ENCODE assay signal across 22 cellular contexts in the genomic region with DNA sequence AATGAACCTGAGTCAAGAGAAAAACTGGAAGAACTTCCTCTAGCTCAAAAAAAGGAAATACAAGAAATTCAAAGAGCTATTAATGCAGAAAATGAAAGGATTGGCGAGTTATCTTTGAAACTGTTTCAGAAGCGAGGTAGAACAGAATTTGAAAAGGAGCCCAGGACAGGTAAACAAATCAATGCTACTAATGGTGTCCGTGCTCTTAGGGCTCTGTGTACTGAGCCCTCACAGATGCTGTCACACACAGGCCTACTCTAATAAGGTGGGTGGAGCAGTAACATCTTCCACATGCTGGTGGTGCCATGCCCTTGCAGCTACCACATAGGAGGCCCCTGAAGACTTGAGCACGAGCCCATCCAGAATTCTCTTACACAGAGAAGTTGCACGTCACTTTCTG. TPM values are rescaled to one million over a fixed set of nuclear protein-coding genes. Genes with fewer than 3 reads are reported as not detected.
DNase-seq lines count a peak whose midpoint lies in the region; ATAC-seq, FAIRE-seq and TF ChIP-seq lines count a peak whose summit lies in the region.
"Had no signal": no experiment of that assay in that cellular context is flagged by ENCODE, and none has a peak within 500 bp of the region (broad histone marks: within the 10 kb centered on the region; RNA-seq: fewer than 3 reads in every experiment).

No MANE protein-coding gene starts in this region.

- no peaks in the 10 kb centered on the region for H3K27me3 Mint-ChIP-seq in chondrocyte (ENCODE audit: low read depth)
- no peaks in the 10 kb centered on the region for H3K27me3 Mint-ChIP-seq in natural killer cell (ENCODE audit: low read depth in 2 of 2)
- H3K27me3 Mint-ChIP-seq: B cell; CD4-positive, alpha-beta T cell had no signal

- H3K4me1 Mint-ChIP-seq in chondrocyte (ENCODE audit: low read depth) (peaks cover 4% of the 10 kb centered on the region), natural killer cell (peaks cover 0 to 5% of the 10 kb centered on the region in 2 donors)
- H3K4me1 Mint-ChIP-seq: B cell had no signal

- TF ChIP-seq CTCF in IMR-90 (conservative IDR thresholded peaks at IDR 0.05; ENCODE audit: low read depth, low read length) (no peak), chondrocyte (IDR thresholded peaks at IDR 0.05) (no peak), natural killer cell (IDR thresholded peaks at IDR 0.05) (no peak)

- H3K4me1 ChIP-seq in IMR-90 (ENCODE audit: control insufficient read depth, insufficient read depth, low read length) (no peaks in the 10 kb centered on the region), Karpas-422 (ENCODE audit: low read length) (0 out of 2 replicates have a peak, but pooled peaks cover 3% of the 10 kb centered on the region), GM23248 (ENCODE audit: insufficient read depth) (no peaks in the 10 kb centered on the region)
- H3K4me1 ChIP-seq: Caco-2 had no signal

- H3K36me3 Mint-ChIP-seq in chondrocyte (ENCODE audit: low read depth), result peaks cover 21% of the 10 kb centered on the region
- H3K36me3 Mint-ChIP-seq in natural killer cell, result peaks cover 7% of the 10 kb centered on the region

- H3F3A ChIP-seq in GM23248 (ENCODE audit: insufficient read depth), result no peaks in the 10 kb centered on the region

- H4K91ac ChIP-seq in IMR-90 (ENCODE audit: insufficient read depth, low read depth, low read length), result no peak overlapping the region

- H3K27me3 ChIP-seq in IMR-90 (ENCODE audit: control insufficient read depth, insufficient read depth, low read length) (no peaks in the 10 kb centered on the region), Karpas-422 (ENCODE audit: low read length) (no peaks in the 10 kb centered on the region), GM23248 (replicated peaks; ENCODE audit: insufficient read depth) (no peaks in the 10 kb centered on the region)
- H3K27me3 ChIP-seq: BLaER1 treated with 17β-estradiol and CSF1 and Interleukin-3, amounts not matched to agents 10 nM and 100 nM had no signal

- H3K27ac Mint-ChIP-seq in chondrocyte (ENCODE audit: unreplicated experiment) (peak overlapping the region; percentile 36), natural killer cell (no peak overlapping the region)
- H3K27ac Mint-ChIP-seq: B cell; CD4-positive, alpha-beta T cell; CD8-positive, alpha-beta T cell had no signal

- intact Hi-C loops in IMR-90 (cut with micrococcal nuclease) (no loop called here), natural killer cell (cut with micrococcal nuclease) (no loop called here)

- H3K9me2 ChIP-seq in Karpas-422 (replicated peaks; ENCODE audit: insufficient read depth, low read length) (no peaks in the 10 kb centered on the region), GM23248 (ENCODE audit: insufficient read depth) (no peaks in the 10 kb centered on the region)

- peaks cover 14% of the 10 kb centered on the region for H3K79me2 ChIP-seq in Karpas-422 (ENCODE audit: low read length)
- H3K79me2 ChIP-seq in GM23248 (ENCODE audit: insufficient read depth), result no peaks in the 10 kb centered on the region

- H3K27ac ChIP-seq in IMR-90 (ENCODE audit: insufficient read depth, low read length), result no peak overlapping the region
- H3K27ac ChIP-seq in Karpas-422 (ENCODE audit: low read length), result 0 out of 2 replicates have a peak overlapping the region, but pooled peaks have one; percentile 12
- no peak overlapping the region for H3K27ac ChIP-seq in GM23248
- H3K27ac ChIP-seq: BLaER1 treated with 17β-estradiol and CSF1 and Interleukin-3, amounts not matched to agents 10 nM and 100 nM; C4-2B had no signal

- H2AK5ac ChIP-seq in IMR-90 (ENCODE audit: low read depth, low read length), result no peak overlapping the region

- H4K5ac ChIP-seq in IMR-90 (ENCODE audit: low read depth, low read length), result no peak overlapping the region

- H2AFZ ChIP-seq in IMR-90 (replicated peaks; ENCODE audit: low read length, poor library complexity) (peak overlapping the region; percentile 24), Karpas-422 (ENCODE audit: low read length) (no peak overlapping the region), GM23248 (no peak overlapping the region)

- H3K36me3 ChIP-seq in IMR-90 (ENCODE audit: control insufficient read depth, insufficient read depth, low read length), result peaks cover 23% of the 10 kb centered on the region
- peaks cover 56% of the 10 kb centered on the region for H3K36me3 ChIP-seq in Karpas-422 (ENCODE audit: insufficient read depth, low read length)
- peaks cover 21% of the 10 kb centered on the region; the same call in 1 of the 2 replicates for H3K36me3 ChIP-seq in GM23248 (ENCODE audit: low read depth)

- H3K9me3 Mint-ChIP-seq in chondrocyte (ENCODE audit: low read depth) (no peaks in the 10 kb centered on the region), natural killer cell (no peaks in the 10 kb centered on the region)
- H3K9me3 Mint-ChIP-seq: CD4-positive, alpha-beta T cell; CD8-positive, alpha-beta T cell had no signal

- WGBS in IMR-90 (ENCODE audit: extremely low coverage in 2 of 2, insufficient read length in 1 of 2), 2 experiments, result 100% methylated on average over 2 of the region's 5 CpGs; no CpG with 5 or more reads in 1 of the 2 experiments
- 96 to 99% methylated on average over 5 of the region's 5 CpGs for WGBS in GM23248 (ENCODE audit: low coverage in 1 of 2, low lambda C conversion rate in 2 of 2, missing lambda C conversion rate in 2 of 2), 2 experiments

- no peaks in the 10 kb centered on the region for H3K79me1 ChIP-seq in IMR-90 (ENCODE audit: low read depth in 1 of 2, low read length in 2 of 2)

- no peak overlapping the region for H3K18ac ChIP-seq in IMR-90 (ENCODE audit: low read depth, low read length)

- CTCF ChIA-PET in IMR-90 (lab: Yijun Ruan, JAX), result no interaction called here

- no peak overlapping the region for H3K23ac ChIP-seq in IMR-90 (ENCODE audit: low read depth, low read length)

- FAIRE-seq in islet of Langerhans (lab: Jason Lieb, UNC), result peak; percentile 49
- FAIRE-seq: D721Med, GM12891, GM19239 had no signal

- no peak overlapping the region for H2BK20ac ChIP-seq in IMR-90 (ENCODE audit: low read depth, low read length)

- TF ChIP-seq POLR2A in IMR-90 (IDR thresholded peaks at IDR 0.05; ENCODE audit: low read depth, low read length), result no peak

- H3K9me1 ChIP-seq in IMR-90 (ENCODE audit: insufficient read depth, low read length), result no peaks in the 10 kb centered on the region

- no peak for TF ChIP-seq RAD21 in IMR-90 (IDR thresholded peaks at IDR 0.05; ENCODE audit: low read length)

- H2BK15ac ChIP-seq in IMR-90 (ENCODE audit: low read depth, low read length), result no peak overlapping the region

- POLR2A ChIA-PET in IMR-90 (lab: Charles Lee; ENCODE audit: unreplicated experiment), result no interaction called here

- BruUV-seq in IMR-90 (replicated peaks; lab: Mats Ljungman, UMichigan), result no TSS peak

- H3K14ac ChIP-seq in IMR-90 (replicated peaks; ENCODE audit: low read depth, low read length), result no peak overlapping the region

- no peak overlapping the region for H3K4ac ChIP-seq in IMR-90 (ENCODE audit: low read depth, low read length)

- no peaks in the 10 kb centered on the region for H4K20me1 ChIP-seq in IMR-90 (ENCODE audit: insufficient read depth, low read length)
- no peaks in the 10 kb centered on the region for H4K20me1 ChIP-seq in Karpas-422 (ENCODE audit: insufficient read depth, low read depth, low read length)
- H4K20me1 ChIP-seq in GM23248 (ENCODE audit: insufficient read depth), result no peaks in the 10 kb centered on the region
- H4K20me1 ChIP-seq: BLaER1 treated with 17β-estradiol and CSF1 and Interleukin-3, amounts not matched to agents 10 nM and 100 nM had no signal

- H3K9me3 ChIP-seq in IMR-90 (ENCODE audit: control insufficient read depth, insufficient read depth, low read length) (no peaks in the 10 kb centered on the region), Karpas-422 (ENCODE audit: low read length) (no peaks in the 10 kb centered on the region), GM23248 (ENCODE audit: low read depth) (no peaks in the 10 kb centered on the region)
- H3K9me3 ChIP-seq: Caco-2 had no signal

- H3K4me3 Mint-ChIP-seq in chondrocyte (ENCODE audit: unreplicated experiment) (no peak overlapping the region), natural killer cell (no peak overlapping the region)
- H3K4me3 Mint-ChIP-seq: B cell; CD4-positive, alpha-beta T cell; CD8-positive, alpha-beta T cell had no signal

- dilution Hi-C loops in IMR-90 (cut with HindIII; ENCODE audit: low sequenced_read_pairs, unreplicated experiment), result no loop called here

- H2AK9ac ChIP-seq in IMR-90 (replicated peaks; ENCODE audit: low read depth, low read length, poor library complexity), result no peak overlapping the region

- H3K4me2 ChIP-seq in IMR-90 (ENCODE audit: low read depth, low read length) (no peak overlapping the region), Karpas-422 (ENCODE audit: low read depth, low read length, poor library complexity, severe bottlenecking) (no peak overlapping the region), GM23248 (ENCODE audit: unreplicated experiment) (no peak overlapping the region)
- H3K4me2 ChIP-seq: BLaER1 treated with 17β-estradiol and CSF1 and Interleukin-3, amounts not matched to agents 10 nM and 100 nM had no signal

- ATAC-seq in IMR-90 (ENCODE audit: low read depth) (no peak), natural killer cell (no peak), GM21515 (IDR thresholded peaks at IDR 0.05; ENCODE audit: unreplicated experiment) (no peak)
- ATAC-seq: CD8-positive, alpha-beta T cell had no signal

- no peak overlapping the region for H3K9ac ChIP-seq in IMR-90 (ENCODE audit: low read depth, low read length)
- no peak overlapping the region for H3K9ac ChIP-seq in Karpas-422 (ENCODE audit: low read length)
- H3K9ac ChIP-seq in GM23248, result no peak overlapping the region
- H3K9ac ChIP-seq: BLaER1 treated with 17β-estradiol and CSF1 and Interleukin-3, amounts not matched to agents 10 nM and 100 nM had no signal

- no peak overlapping the region for H4K8ac ChIP-seq in IMR-90 (ENCODE audit: low read depth in 2 of 2, low read length in 2 of 2)

- DNase-seq in IMR-90 (no peak), Karpas-422 (no peak), chondrocyte (ENCODE audit: low spot score) (no peak), GM23248 (no peak), natural killer cell (no peak), NCI-H1105 treated with DMSO at 0.1 percent for 48 hours (lab: John Stamatoyannopoulos, UW) (no peak)
- DNase-seq: 8988T; ACHN; Caco-2; Calu3; CD4-positive, alpha-beta T cell; CD8-positive, alpha-beta T cell; DMS79 treated with DMSO at 0.1 percent for 48 hours; GF-D8 had no signal

- H3K4me3 ChIP-seq in IMR-90 (ENCODE audit: insufficient read depth, low read depth, low read length) (no peak overlapping the region), Karpas-422 (ENCODE audit: low read length) (no peak overlapping the region), GM23248 (no peak overlapping the region)
- H3K4me3 ChIP-seq: BLaER1 treated with 17β-estradiol and CSF1 and Interleukin-3, amounts not matched to agents 10 nM and 100 nM had no signal

- H2BK5ac ChIP-seq in IMR-90 (ENCODE audit: low read depth, low read length, poor library complexity, severe bottlenecking), result no peak overlapping the region

- in situ Hi-C loops in IMR-90 (cut with MboI; ENCODE audit: low sequenced_read_pairs) (no loop called here), GM23248 (cut with MboI) (no loop called here)

- no peak overlapping the region for H2BK120ac ChIP-seq in IMR-90 (ENCODE audit: low read depth, low read length)

- H3K56ac ChIP-seq in IMR-90 (ENCODE audit: extremely low read depth, insufficient read depth, low read length), result no peak overlapping the region

RNA-seq across cellular contexts. Expression of a gene that starts 46.1 kb away (rescaled TPM):
- total RNA-seq in IMR-90 (2012; rRNA removed) (3.9 and 4.5 TPM in 2 replicates), chondrocyte (17.6 to 25.4 TPM (median 18.9 TPM) in 3 replicates), natural killer cell (10 to 100 TPM; 19.9 to 25.5 (median 20.1) TPM)
- polyA plus RNA-seq in IMR-90 (2012; rRNA removed) (11.5 and 14.4 TPM in 2 replicates), GM23248 (2016; fragmentation: Nextera tagmentation; extraction: Ambion mirVana) (17.3 and 21.6 TPM in 2 replicates)
- polyA plus RNA-seq in IMR-90 (2012; cell fraction: cytosol; rRNA removed), result 11.2 and 11.9 TPM in 2 replicates
- 34.1 and 83.0 TPM in 2 replicates for polyA plus RNA-seq in IMR-90 (2012; cell fraction: nucleus; rRNA removed; ENCODE audit: low replicate concordance)
- 15.9 and 40.0 TPM in 2 replicates for total RNA-seq in Karpas-422 (2014; rRNA removed; shearing (Covaris generic); ENCODE audit: low replicate concordance)
- 6.5 and 6.7 TPM in 2 replicates for total RNA-seq in GM23248 (2014; rRNA removed; shearing (Covaris generic))
